1 cellular context compared by ENCODE assay signal in genomic region chr11:64841592-64842365, GRCh38.
TF ChIP-seq lines count a peak whose summit lies in the region.

No MANE protein-coding gene starts in this region.

TF ChIP-seq in GM23338, 12 proteins besides CTCF, POLR2A, EP300 and RAD21 (continued from another document):
- TF ChIP-seq ETS1 (IDR thresholded peaks at IDR 0.05) (no peak), EZH2 (IDR thresholded peaks at IDR 0.05; ENCODE audit: low read depth, unreplicated experiment) (no peak), CREB1 (CRISPR knock-in tag; IDR thresholded peaks at IDR 0.05; ENCODE audit: low read depth) (no peak)
